In the genomic region with DNA sequence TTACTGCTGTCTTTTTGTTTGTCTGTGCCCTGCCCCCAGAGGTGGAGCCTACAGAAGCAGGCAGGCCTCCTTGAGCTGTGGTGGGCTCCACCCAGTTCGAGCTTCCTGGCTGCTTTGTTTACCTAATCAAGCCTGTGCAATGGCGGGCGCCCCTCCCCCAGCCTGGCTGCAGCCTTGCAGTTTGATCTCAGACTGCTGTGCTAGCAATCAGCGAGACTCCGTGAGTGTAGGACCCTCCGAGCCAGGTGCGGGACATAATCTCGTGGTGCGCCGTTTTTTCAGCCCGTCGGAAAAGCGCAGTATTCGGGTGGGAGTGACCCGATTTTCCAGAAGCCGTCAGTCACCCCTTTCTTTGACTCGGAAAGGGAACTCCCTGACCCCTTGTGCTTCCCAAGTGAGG, we compare ENCODE assay signal across 7 cellular contexts.
DNase-seq lines count a peak whose midpoint lies in the region; TF ChIP-seq lines count a peak whose summit lies in the region.
"Not testable (repeated sequence)": the region's sequence is repeated elsewhere in the genome, so short reads cannot be mapped to it uniquely, and the experiment has no call there.

No MANE protein-coding gene starts in this region.

- H3K4me1 ChIP-seq in HUES6 (ENCODE audit: control insufficient read depth, insufficient read depth, low read length); endodermal cell (ENCODE audit: control insufficient read depth, insufficient read depth, low read length); iPS-15b (ENCODE audit: control insufficient read depth, insufficient read depth, low read length): not testable (repeated sequence)

- H3K9me3 ChIP-seq in HUES6 (ENCODE audit: control insufficient read depth, insufficient read depth, low read depth, low read length); endodermal cell (ENCODE audit: control insufficient read depth, low read length); iPS-15b (ENCODE audit: control insufficient read depth, insufficient read depth, low read length): not testable (repeated sequence)

- not testable (repeated sequence) for H3K36me3 Mint-ChIP-seq in activated T-helper 1 cell treated with anti-CD3 and anti-CD28 coated beads, Interleukin-12 subunit alpha, Interleukin-12 subunit beta, Interleukin-2, Interleukin-4 antibody, amounts not matched to agents 30 ng/mL and 10 ng/mL and 1 ng/mL, durations not matched to agents 14 hours and 24 hours and 36 hours (ENCODE audit: low read depth); endodermal cell (ENCODE audit: low read depth); nephron (ENCODE audit: low read depth); progenitor cell of endocrine pancreas (ENCODE audit: insufficient read depth)

- not testable (repeated sequence) for H3K27ac ChIP-seq in HUES6 (ENCODE audit: low read depth, low read length); endodermal cell (ENCODE audit: low read depth, low read length)

- WGBS in endodermal cell (ENCODE audit: insufficient coverage in 1 of 2, insufficient read length in 1 of 2), 2 experiments = 52 to 80% methylated on average over 1 to 17 of the region's 17 CpGs

- not testable (repeated sequence) for H3K9me3 Mint-ChIP-seq in activated T-helper 1 cell treated with anti-CD3 and anti-CD28 coated beads, Interleukin-12 subunit alpha, Interleukin-12 subunit beta, Interleukin-2, Interleukin-4 antibody, amounts not matched to agents 30 ng/mL and 10 ng/mL and 1 ng/mL, durations not matched to agents 14 hours and 24 hours and 36 hours; nephron; progenitor cell of endocrine pancreas (ENCODE audit: low read depth)
- peaks cover 13% of the 10 kb centered on the region for H3K9me3 Mint-ChIP-seq in endodermal cell

- H3K9ac ChIP-seq in HUES6 (ENCODE audit: low read length) = peak overlapping the region; percentile 67
- not testable (repeated sequence) for H3K9ac ChIP-seq in endodermal cell (ENCODE audit: extremely low read depth, low read length, poor library complexity, severe bottlenecking); iPS-15b (ENCODE audit: low read depth, low read length)

- H3K27me3 Mint-ChIP-seq in activated T-helper 1 cell treated with anti-CD3 and anti-CD28 coated beads, Interleukin-12 subunit alpha, Interleukin-12 subunit beta, Interleukin-2, Interleukin-4 antibody, amounts not matched to agents 30 ng/mL and 10 ng/mL and 1 ng/mL, durations not matched to agents 14 hours and 24 hours and 36 hours (ENCODE audit: insufficient read depth); endodermal cell (ENCODE audit: insufficient read depth); nephron (ENCODE audit: low read depth); progenitor cell of endocrine pancreas: not testable (repeated sequence)

- H3K4me3 Mint-ChIP-seq in activated T-helper 1 cell treated with anti-CD3 and anti-CD28 coated beads, Interleukin-12 subunit alpha, Interleukin-12 subunit beta, Interleukin-2, Interleukin-4 antibody, amounts not matched to agents 30 ng/mL and 10 ng/mL and 1 ng/mL, durations not matched to agents 14 hours and 24 hours and 36 hours = peak overlapping the region; percentile 15
- H3K4me3 Mint-ChIP-seq in endodermal cell (peak overlapping the region; percentile 64), nephron (peak overlapping the region in 2 of 3 experiments; percentile 12 to 21), progenitor cell of endocrine pancreas (ENCODE audit: low read depth) (peak overlapping the region; percentile 67)

- H3K27ac Mint-ChIP-seq in activated T-helper 1 cell treated with anti-CD3 and anti-CD28 coated beads, Interleukin-12 subunit alpha, Interleukin-12 subunit beta, Interleukin-2, Interleukin-4 antibody, amounts not matched to agents 30 ng/mL and 10 ng/mL and 1 ng/mL, durations not matched to agents 14 hours and 24 hours and 36 hours; nephron; progenitor cell of endocrine pancreas: not testable (repeated sequence)
- peak overlapping the region; percentile 82 for H3K27ac Mint-ChIP-seq in endodermal cell

- not testable (repeated sequence) for TF ChIP-seq CTCF in endodermal cell (conservative IDR thresholded peaks at IDR 0.05); nephron (IDR thresholded peaks at IDR 0.05; ENCODE audit: unreplicated experiment in 3 of 3); progenitor cell of endocrine pancreas (IDR thresholded peaks at IDR 0.05; ENCODE audit: unreplicated experiment)

- H3K4me3 ChIP-seq in HUES6 (ENCODE audit: low read depth, low read length) (peak overlapping the region; percentile 63), iPS-15b (ENCODE audit: low read depth, low read length) (peak overlapping the region; percentile 42)
- not testable (repeated sequence) for H3K4me3 ChIP-seq in endodermal cell (ENCODE audit: low read length)

- not testable (repeated sequence) for H3K4me1 Mint-ChIP-seq in activated T-helper 1 cell treated with anti-CD3 and anti-CD28 coated beads, Interleukin-12 subunit alpha, Interleukin-12 subunit beta, Interleukin-2, Interleukin-4 antibody, amounts not matched to agents 30 ng/mL and 10 ng/mL and 1 ng/mL, durations not matched to agents 14 hours and 24 hours and 36 hours (ENCODE audit: low read depth); endodermal cell; nephron; progenitor cell of endocrine pancreas (ENCODE audit: low read depth)

- intact Hi-C loops in activated T-helper 1 cell treated with anti-CD3 and anti-CD28 coated beads, Interleukin-12 subunit alpha, Interleukin-12 subunit beta, Interleukin-2, Interleukin-4 antibody, amounts not matched to agents 30 ng/mL and 10 ng/mL and 1 ng/mL, durations not matched to agents 14 hours and 24 hours and 36 hours (cut with micrococcal nuclease) = not testable (repeated sequence)

- H3K36me3 ChIP-seq in HUES6 (ENCODE audit: control insufficient read depth, insufficient read depth, low read length); endodermal cell (ENCODE audit: control insufficient read depth, insufficient read depth, low read length); iPS-15b (ENCODE audit: control insufficient read depth, insufficient read depth, low read length): not testable (repeated sequence)

- H3K27me3 ChIP-seq in HUES6 (ENCODE audit: control insufficient read depth, insufficient read depth, low read length); endodermal cell (ENCODE audit: control insufficient read depth, insufficient read depth, low read length, poor library complexity, severe bottlenecking); iPS-15b (ENCODE audit: control insufficient read depth, insufficient read depth, low read length): not testable (repeated sequence)

- DNase-seq in ELF-1 (ENCODE audit: low read depth, low spot score) = peak; percentile 38
- DNase-seq in activated T-helper 1 cell treated with anti-CD3 and anti-CD28 coated beads, Interleukin-12 subunit alpha, Interleukin-12 subunit beta, Interleukin-2, Interleukin-4 antibody, amounts not matched to agents 30 ng/mL and 10 ng/mL and 1 ng/mL, durations not matched to agents 14 hours and 24 hours and 36 hours (ENCODE audit: low spot score); endodermal cell; progenitor cell of endocrine pancreas (ENCODE audit: low spot score, unreplicated experiment): not testable (repeated sequence)

Comparison
In these comparisons a context has a peak if more than half of its experiments do, and no peak if none do; other contexts are left out.
1. H3K4me3 Mint-ChIP-seq: peak in every context shown above with its lines; median percentile 67 in progenitor cell of endocrine pancreas; 64 in endodermal cell; 16 in nephron; 15 in activated T-helper 1 cell treated with anti-CD3 and anti-CD28 coated beads, Interleukin-12 subunit alpha, Interleukin-12 subunit beta, Interleukin-2, Interleukin-4 antibody, amounts not matched to agents 30 ng/mL and 10 ng/mL and 1 ng/mL, durations not matched to agents 14 hours and 24 hours and 36 hours.